9 cellular contexts compared by ENCODE assay signal in genomic region chr2:172985139-172985874, GRCh38.
A peak's percentile ranks its signal among the peaks of the same experiment; 100 is the strongest.
DNase-seq lines count a peak whose midpoint lies in the region; ATAC-seq and TF ChIP-seq lines count a peak whose summit lies in the region.
"Had no signal": no experiment of that assay in that cellular context is flagged by ENCODE, and none has a peak within 500 bp of the region (broad histone marks: within the 10 kb centered on the region; RNA-seq: fewer than 3 reads in every experiment).

No MANE protein-coding gene starts in this region.

- H3K36me3 ChIP-seq in adrenal gland (replicated peaks in 1 of 2) (peaks cover 0 to 35% of the 10 kb centered on the region in 2 donors), lower lobe of right lung (no peaks in the 10 kb centered on the region)

- no peak overlapping the region for H3K4me3 ChIP-seq in adrenal gland
- no peak overlapping the region for H3K4me3 ChIP-seq in lower lobe of right lung

- peak; percentile 94 to 98 for ATAC-seq in lower lobe of right lung
- no peak for ATAC-seq in HG03469 (IDR thresholded peaks at IDR 0.05; ENCODE audit: unreplicated experiment)
- ATAC-seq in activated CD8-positive, alpha-beta memory T cell treated with anti-CD3 and anti-CD28 coated beads, Interleukin-2, amount 10 ng/mL, durations not matched to agents 7 days and 5 days: no peak

- in situ Hi-C loops in Caki2 (cut with HindIII; ENCODE audit: low pct_unique_long_range_greater_than_20kb, low sequenced_read_pairs): no loop called here

- peaks cover 9% of the 10 kb centered on the region for H3K4me1 Mint-ChIP-seq in activated CD8-positive, alpha-beta memory T cell treated with anti-CD3 and anti-CD28 coated beads, Interleukin-2, amount 10 ng/mL, durations not matched to agents 7 days and 5 days

- no peak overlapping the region for H3K4me3 Mint-ChIP-seq in activated CD8-positive, alpha-beta memory T cell treated with anti-CD3 and anti-CD28 coated beads, Interleukin-2, amount 10 ng/mL, durations not matched to agents 7 days and 5 days
- H3K4me3 Mint-ChIP-seq: T-helper 1 cell treated with Interleukin-12 subunit alpha and Interleukin-12 subunit beta and Interleukin-4 antibody, amounts not matched to agents 30 μg/mL and 1 μg/mL, for 36 hours had no signal

- no peak overlapping the region for H3K27ac Mint-ChIP-seq in activated CD8-positive, alpha-beta memory T cell treated with anti-CD3 and anti-CD28 coated beads, Interleukin-2, amount 10 ng/mL, durations not matched to agents 7 days and 5 days
- H3K27ac Mint-ChIP-seq: T-helper 1 cell treated with Interleukin-12 subunit alpha and Interleukin-12 subunit beta and Interleukin-4 antibody, amounts not matched to agents 30 μg/mL and 1 μg/mL, for 36 hours had no signal

- no peaks in the 10 kb centered on the region for H3K27me3 ChIP-seq in adrenal gland
- H3K27me3 ChIP-seq in lower lobe of right lung (ENCODE audit: low read depth): no peaks in the 10 kb centered on the region

- H3K36me3 Mint-ChIP-seq in activated CD8-positive, alpha-beta memory T cell treated with anti-CD3 and anti-CD28 coated beads, Interleukin-2, amount 10 ng/mL, durations not matched to agents 7 days and 5 days: no peaks in the 10 kb centered on the region

- intact Hi-C loops in adrenal gland (cut with DNase I): no loop called here
- intact Hi-C loops in lower lobe of right lung (cut with DNase I): no loop called here

- H3K4me1 ChIP-seq in adrenal gland (replicated peaks in 1 of 2): peaks cover 5 to 18% of the 10 kb centered on the region in 2 donors
- peaks cover 14% of the 10 kb centered on the region for H3K4me1 ChIP-seq in lower lobe of right lung

- DNase-seq in Caki2 (ENCODE audit: low read depth): peak; percentile 37
- peak; percentile 35 for DNase-seq in HT-29 (ENCODE audit: low spot score)
- DNase-seq in adrenal gland: peak; percentile 39 to 83 (median 75)
- peak; percentile 67 for DNase-seq in lower lobe of right lung
- no peak for DNase-seq in T-helper 9 cell
- DNase-seq in central memory CD4-positive, alpha-beta T cell: no peak
- DNase-seq in activated CD8-positive, alpha-beta memory T cell treated with anti-CD3 and anti-CD28 coated beads, Interleukin-2, amount 10 ng/mL, durations not matched to agents 7 days and 5 days: no peak

- H3K27ac ChIP-seq in adrenal gland: peak overlapping the region in 4 of 5 donors; percentile 35 to 65 (median 60)
- H3K27ac ChIP-seq in lower lobe of right lung: peak overlapping the region; percentile 37

- no peak for TF ChIP-seq POLR2A in adrenal gland (IDR thresholded peaks at IDR 0.05)

- no peaks in the 10 kb centered on the region for H3K9me3 Mint-ChIP-seq in activated CD8-positive, alpha-beta memory T cell treated with anti-CD3 and anti-CD28 coated beads, Interleukin-2, amount 10 ng/mL, durations not matched to agents 7 days and 5 days (ENCODE audit: low read depth)
- H3K9me3 Mint-ChIP-seq: T-helper 1 cell treated with Interleukin-12 subunit alpha and Interleukin-12 subunit beta and Interleukin-4 antibody, amounts not matched to agents 30 μg/mL and 1 μg/mL, for 36 hours had no signal

- H3K27me3 Mint-ChIP-seq in activated CD8-positive, alpha-beta memory T cell treated with anti-CD3 and anti-CD28 coated beads, Interleukin-2, amount 10 ng/mL, durations not matched to agents 7 days and 5 days: peaks cover 47% of the 10 kb centered on the region

- WGBS in adrenal gland, 4 donors: 42 to 56% (median 45%) methylated on average over 12 of the region's 12 CpGs

- CTCF ChIA-PET in activated CD8-positive, alpha-beta memory T cell treated with anti-CD3 and anti-CD28 coated beads, Interleukin-2, amount 10 ng/mL, durations not matched to agents 7 days and 5 days (lab: Charles Lee): interaction anchor here (0.9 kb wide), 1 partner anchor 42 kb away, joined by 3 read pairs; no protein-coding TSS in a partner anchor

- H3K9me3 ChIP-seq in adrenal gland (replicated peaks in 1 of 3) (no peaks in the 10 kb centered on the region), lower lobe of right lung (no peaks in the 10 kb centered on the region)

- TF ChIP-seq CTCF in adrenal gland (IDR thresholded peaks at IDR 0.05) (no peak), lower lobe of right lung (IDR thresholded peaks at IDR 0.05) (no peak)

Comparison
In these comparisons a context has a peak if more than half of its experiments do, and no peak if none do; other contexts are left out.
1. DNase-seq: peak in Caki2 (single experiment), HT-29 (single experiment), adrenal gland (7 of 7) and lower lobe of right lung (single experiment); none in T-helper 9 cell (single experiment), central memory CD4-positive, alpha-beta T cell (single experiment) and activated CD8-positive, alpha-beta memory T cell treated with anti-CD3 and anti-CD28 coated beads, Interleukin-2, amount 10 ng/mL, durations not matched to agents 7 days and 5 days (single experiment).
2. ATAC-seq: peak in lower lobe of right lung (2 of 2); none in HG03469 (single experiment) and activated CD8-positive, alpha-beta memory T cell treated with anti-CD3 and anti-CD28 coated beads, Interleukin-2, amount 10 ng/mL, durations not matched to agents 7 days and 5 days (single experiment).